1 cellular context compared by ENCODE assay signal in genomic region chr5:220008-220407, GRCh38.
TF ChIP-seq lines count a peak whose summit lies in the region.

No MANE protein-coding gene starts in this region.

TF ChIP-seq in HCT116, 20 proteins besides CTCF, POLR2A, EP300 and RAD21:
- no peak for TF ChIP-seq REST (IDR thresholded peaks at IDR 0.05; ENCODE audit: low read depth)
- TF ChIP-seq YY1 (IDR thresholded peaks at IDR 0.05; ENCODE audit: extremely low read depth, insufficient replicate concordance, low read depth, low read length) = no peak
- no peak for TF ChIP-seq ZNF274 (IDR thresholded peaks at IDR 0.05; ENCODE audit: low read depth, low read length)
- TF ChIP-seq FOSL1 (IDR thresholded peaks at IDR 0.05; ENCODE audit: low read depth) = no peak
- TF ChIP-seq SIN3A (IDR thresholded peaks at IDR 0.05; ENCODE audit: low read depth) = no peak
- no peak for TF ChIP-seq POLR2AphosphoS5 (IDR thresholded peaks at IDR 0.05; ENCODE audit: low read depth, low read length)
- no peak for TF ChIP-seq SP1 (IDR thresholded peaks at IDR 0.05; ENCODE audit: low read depth)
- no peak for TF ChIP-seq SRF (IDR thresholded peaks at IDR 0.05; ENCODE audit: low read depth)
- no peak for TF ChIP-seq JUND (IDR thresholded peaks at IDR 0.05)
